22 cellular contexts compared by ENCODE assay signal in genomic region chr5:61758711-61759110, GRCh38.
"Had no signal": no experiment of that assay in that cellular context is flagged by ENCODE, and none has a peak within 500 bp of the region (broad histone marks: within the 10 kb centered on the region; RNA-seq: fewer than 3 reads in every experiment).

No MANE protein-coding gene starts in this region.

- DNase-seq: activated B cell treated with CpG ODN at 0.5 μM for 24 hours; activated CD8-positive, alpha-beta memory T cell treated with anti-CD3 and anti-CD28 coated beads, Interleukin-2, amount 50 U/mL, for 4 hours; activated CD8-positive, alpha-beta T cell treated with anti-CD3 and anti-CD28 coated beads for 36 hours; activated naive CD4-positive, alpha-beta T cell treated with anti-CD3 and anti-CD28 coated beads, Interleukin-2, amount 50 U/mL, for 16 hours; activated naive CD8-positive, alpha-beta T cell treated with anti-CD3 and anti-CD28 coated beads, Interleukin-2, amount 10 ng/mL, durations not matched to agents 7 days and 5 days; activated T-cell treated with anti-CD3 and anti-CD28 coated beads, Interleukin-2, amount 50 U/mL, for 72 hours; adrenal gland; anterior cingulate cortex; NCI-H1092; NCI-H1417; NCI-H2029; NCI-H2107; NCI-H446 treated with DMSO at 0.1 percent for 48 hours; NCI-H524 treated with DMSO at 0.1 percent for 48 hours; Peyer's patch; Right ventricle myocardium superior; T-cell; T-helper 2 cell; T1000 had no signal

- H3K4me2 ChIP-seq: KMS-11 had no signal

- H3K36me3 ChIP-seq: adrenal gland, Peyer's patch, SJSA1 had no signal

- H3K9ac ChIP-seq: KMS-11 had no signal

- H3K9me3 ChIP-seq: adrenal gland, Peyer's patch, SJSA1 had no signal

- H3K4me1 ChIP-seq: adrenal gland, Peyer's patch, SJSA1 had no signal

- ATAC-seq: activated CD8-positive, alpha-beta T cell treated with anti-CD3 and anti-CD28 coated beads for 36 hours; activated T-cell treated with anti-CD3 and anti-CD28 coated beads, Interleukin-2, amount 50 U/mL, for 72 hours; T-cell had no signal

- H3K4me3 ChIP-seq: adrenal gland, Peyer's patch, SJSA1 had no signal

- H3K27ac ChIP-seq: adrenal gland, KMS-11, Peyer's patch, RWPE1, SJSA1 had no signal

- H3K27me3 ChIP-seq: adrenal gland, Peyer's patch had no signal
